In the genomic region with DNA sequence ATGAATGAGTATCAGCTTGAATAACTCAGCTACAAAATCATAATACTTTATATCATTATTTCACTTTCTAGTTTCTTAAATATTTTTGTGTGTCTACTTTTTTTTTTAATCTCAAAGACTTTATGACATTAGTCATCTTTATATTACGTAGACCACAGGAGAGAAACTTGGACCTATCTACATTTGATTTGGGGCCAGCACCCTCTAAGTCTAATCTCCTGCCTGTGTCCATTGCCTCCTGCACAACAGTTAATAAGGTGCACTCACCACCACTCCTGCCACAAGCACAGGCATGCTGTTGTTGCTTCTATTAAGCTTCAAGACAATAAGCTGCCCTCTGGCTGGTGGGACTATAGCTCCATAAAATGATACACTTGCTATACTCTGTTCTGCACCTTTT, we compare ENCODE assay signal across 21 cellular contexts.
"Had no signal": no experiment of that assay in that cellular context is flagged by ENCODE, and none has a peak within 500 bp of the region (broad histone marks: within the 10 kb centered on the region; RNA-seq: fewer than 3 reads in every experiment).

No MANE protein-coding gene starts in this region.

- H3K79me2 ChIP-seq: parathyroid adenoma had no signal

- H3K27me3 ChIP-seq: esophagus squamous epithelium, foreskin keratinocyte, neutrophil, right lobe of liver had no signal

- H3K4me1 ChIP-seq: esophagus squamous epithelium, lower lobe of right lung, parathyroid adenoma, right lobe of liver had no signal

- H3K27ac ChIP-seq: esophagus squamous epithelium, foreskin keratinocyte, lower lobe of right lung, neutrophil, parathyroid adenoma, right lobe of liver, thoracic aorta had no signal

- H3K36me3 Mint-ChIP-seq: activated CD4-positive, alpha-beta memory T cell treated with anti-CD3 and anti-CD28 coated beads for 36 hours; activated naive CD8-positive, alpha-beta T cell treated with anti-CD3 and anti-CD28 coated beads, Interleukin-2, amount 10 ng/mL, durations not matched to agents 7 days and 5 days; natural killer cell treated with Interleukin-12 subunit alpha and Interleukin-12 subunit beta and Interleukin-15 and Interleukin-18, amount 100 ng/mL, for 72 hours; stimulated activated effector memory CD8-positive, alpha-beta T cell treated with anti-CD3 and anti-CD28 coated beads, Interleukin-12 subunit alpha, Interleukin-12 subunit beta, amount 100 ng/mL, for 72 hours; WTC11 had no signal

- H3K9ac ChIP-seq: parathyroid adenoma had no signal

- H3K27ac Mint-ChIP-seq: activated CD4-positive, alpha-beta memory T cell treated with anti-CD3 and anti-CD28 coated beads for 36 hours; activated CD4-positive, alpha-beta T cell treated with anti-CD3 and anti-CD28 coated beads for 36 hours; activated naive CD8-positive, alpha-beta T cell treated with anti-CD3 and anti-CD28 coated beads, Interleukin-2, amount 10 ng/mL, durations not matched to agents 7 days and 5 days; dendritic cell treated with granulocyte-macrophage colony-stimulating factor and Interleukin-4, amounts not matched to agents 40 ng/mL and 50 ng/mL, for 4 days; natural killer cell treated with Interleukin-12 subunit alpha and Interleukin-12 subunit beta and Interleukin-15 and Interleukin-18, amount 100 ng/mL, for 72 hours; stimulated activated effector memory CD8-positive, alpha-beta T cell treated with anti-CD3 and anti-CD28 coated beads, Interleukin-12 subunit alpha, Interleukin-12 subunit beta, amount 100 ng/mL, for 72 hours; T-helper 2 cell treated with Interferon-gamma antibody and Interleukin-4, amounts not matched to agents 5 μg/mL and 100 μg/mL, for 36 hours; WTC11 had no signal

- DNase-seq: activated CD4-positive, alpha-beta memory T cell treated with anti-CD3 and anti-CD28 coated beads for 36 hours; activated CD4-positive, alpha-beta T cell treated with anti-CD3 and anti-CD28 coated beads for 36 hours; activated naive CD4-positive, alpha-beta T cell; activated naive CD8-positive, alpha-beta T cell treated with anti-CD3 and anti-CD28 coated beads, Interleukin-2, amount 10 ng/mL, durations not matched to agents 7 days and 5 days; activated T-cell treated with anti-CD3 and anti-CD28 coated beads for 4 hours; effector memory CD4-positive, alpha-beta T cell; esophagus squamous epithelium; islet precursor cell; lower lobe of right lung; right lobe of liver; stimulated activated CD4-positive, alpha-beta T cell treated with anti-CD3 and anti-CD28 coated beads, Interleukin-4, amount 100 ng/mL, for 24 hours had no signal

- H3K36me3 ChIP-seq: esophagus squamous epithelium, lower lobe of right lung, neutrophil, right lobe of liver, thoracic aorta had no signal

- H3K4me2 ChIP-seq: smooth muscle cell had no signal

- ATAC-seq: activated CD4-positive, alpha-beta T cell treated with anti-CD3 and anti-CD28 coated beads for 36 hours; lower lobe of right lung; natural killer cell treated with Interleukin-12 subunit alpha and Interleukin-12 subunit beta and Interleukin-15 and Interleukin-18, amount 100 ng/mL, for 72 hours; right lobe of liver; stimulated activated effector memory CD8-positive, alpha-beta T cell treated with anti-CD3 and anti-CD28 coated beads, Interleukin-12 subunit alpha, Interleukin-12 subunit beta, amount 100 ng/mL, for 72 hours; WTC11 had no signal

- H3K9me3 Mint-ChIP-seq: activated CD4-positive, alpha-beta memory T cell treated with anti-CD3 and anti-CD28 coated beads for 36 hours; activated naive CD8-positive, alpha-beta T cell treated with anti-CD3 and anti-CD28 coated beads, Interleukin-2, amount 10 ng/mL, durations not matched to agents 7 days and 5 days; dendritic cell treated with granulocyte-macrophage colony-stimulating factor and Interleukin-4, amounts not matched to agents 40 ng/mL and 50 ng/mL, for 4 days; natural killer cell treated with Interleukin-12 subunit alpha and Interleukin-12 subunit beta and Interleukin-15 and Interleukin-18, amount 100 ng/mL, for 72 hours; stimulated activated effector memory CD8-positive, alpha-beta T cell treated with anti-CD3 and anti-CD28 coated beads, Interleukin-12 subunit alpha, Interleukin-12 subunit beta, amount 100 ng/mL, for 72 hours; T-helper 2 cell treated with Interferon-gamma antibody and Interleukin-4, amounts not matched to agents 5 μg/mL and 100 μg/mL, for 36 hours; WTC11 had no signal

- H3K4me3 Mint-ChIP-seq: activated CD4-positive, alpha-beta memory T cell treated with anti-CD3 and anti-CD28 coated beads for 36 hours; activated CD4-positive, alpha-beta T cell treated with anti-CD3 and anti-CD28 coated beads for 36 hours; activated naive CD8-positive, alpha-beta T cell treated with anti-CD3 and anti-CD28 coated beads, Interleukin-2, amount 10 ng/mL, durations not matched to agents 7 days and 5 days; dendritic cell treated with granulocyte-macrophage colony-stimulating factor and Interleukin-4, amounts not matched to agents 40 ng/mL and 50 ng/mL, for 4 days; natural killer cell treated with Interleukin-12 subunit alpha and Interleukin-12 subunit beta and Interleukin-15 and Interleukin-18, amount 100 ng/mL, for 72 hours; stimulated activated effector memory CD8-positive, alpha-beta T cell treated with anti-CD3 and anti-CD28 coated beads, Interleukin-12 subunit alpha, Interleukin-12 subunit beta, amount 100 ng/mL, for 72 hours; T-helper 2 cell treated with Interferon-gamma antibody and Interleukin-4, amounts not matched to agents 5 μg/mL and 100 μg/mL, for 36 hours; WTC11 had no signal

- H3K4me3 ChIP-seq: esophagus squamous epithelium, lower lobe of right lung, right lobe of liver, smooth muscle cell, thoracic aorta had no signal

- H3K4me1 Mint-ChIP-seq: activated CD4-positive, alpha-beta T cell treated with anti-CD3 and anti-CD28 coated beads for 36 hours; activated naive CD8-positive, alpha-beta T cell treated with anti-CD3 and anti-CD28 coated beads, Interleukin-2, amount 10 ng/mL, durations not matched to agents 7 days and 5 days; stimulated activated effector memory CD8-positive, alpha-beta T cell treated with anti-CD3 and anti-CD28 coated beads, Interleukin-12 subunit alpha, Interleukin-12 subunit beta, amount 100 ng/mL, for 72 hours had no signal

- H2AFZ ChIP-seq: parathyroid adenoma had no signal

- H3K9me3 ChIP-seq: esophagus squamous epithelium, lower lobe of right lung, neutrophil, right lobe of liver, thoracic aorta had no signal

- H3K27me3 Mint-ChIP-seq: activated CD4-positive, alpha-beta memory T cell treated with anti-CD3 and anti-CD28 coated beads for 36 hours; activated CD4-positive, alpha-beta T cell treated with anti-CD3 and anti-CD28 coated beads for 36 hours; activated naive CD8-positive, alpha-beta T cell treated with anti-CD3 and anti-CD28 coated beads, Interleukin-2, amount 10 ng/mL, durations not matched to agents 7 days and 5 days; dendritic cell treated with granulocyte-macrophage colony-stimulating factor and Interleukin-4, amounts not matched to agents 40 ng/mL and 50 ng/mL, for 4 days had no signal
